17 cellular contexts compared by ENCODE assay signal in the genomic region with DNA sequence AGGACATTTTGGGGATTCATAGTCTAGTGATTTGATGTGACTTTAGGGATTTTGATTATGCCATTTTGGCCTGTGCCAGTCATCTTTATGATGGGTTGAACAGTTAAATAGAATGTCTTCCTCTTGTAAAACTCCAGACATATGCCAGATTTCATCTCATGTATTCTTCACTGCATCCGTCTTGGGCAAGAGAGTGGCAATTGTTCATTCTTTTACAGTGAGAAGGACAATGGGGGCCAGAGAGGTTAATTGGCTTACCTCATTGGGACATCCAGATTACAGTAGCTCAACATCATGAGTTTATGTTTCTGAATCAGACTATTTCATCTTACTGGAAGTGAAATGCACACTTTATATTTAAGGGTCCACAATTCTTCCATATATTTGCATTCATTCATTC.
DNase-seq lines count a peak whose midpoint lies in the region; ATAC-seq and TF ChIP-seq lines count a peak whose summit lies in the region.
"Had no signal": no experiment of that assay in that cellular context is flagged by ENCODE, and none has a peak within 500 bp of the region (broad histone marks: within the 10 kb centered on the region; RNA-seq: fewer than 3 reads in every experiment).

No MANE protein-coding gene starts in this region.

- H3K9me3 ChIP-seq in mammary epithelial cell (replicated peaks; ENCODE audit: insufficient read depth, low read length) (no peaks in the 10 kb centered on the region), Panc1 (ENCODE audit: control insufficient read depth, insufficient read depth, low read depth, low read length) (peaks cover 3% of the 10 kb centered on the region; the same call in 1 of the 2 replicates), vagina (no peaks in the 10 kb centered on the region), ovary (no peaks in the 10 kb centered on the region)

- intact Hi-C loops in mammary epithelial cell (cut with micrococcal nuclease): no loop called here
- intact Hi-C loops in MCF 10A (cut with micrococcal nuclease): loop anchor here (10.0 kb wide), 1 partner anchor 544 kb away; no protein-coding TSS in a partner anchor
- intact Hi-C loops in Panc1 (cut with micrococcal nuclease; ENCODE audit: unreplicated experiment): no loop called here
- intact Hi-C loops in vagina (cut with DNase I): no loop called here
- intact Hi-C loops in ovary (cut with DNase I): no loop called here

- peaks cover 15% of the 10 kb centered on the region for H3K4me1 ChIP-seq in mammary epithelial cell (ENCODE audit: insufficient read depth, low read length)
- peaks cover 9% of the 10 kb centered on the region for H3K4me1 ChIP-seq in Panc1 (ENCODE audit: control insufficient read depth, insufficient read depth, low read length)
- H3K4me1 ChIP-seq in vagina: peaks cover 12% of the 10 kb centered on the region
- H3K4me1 ChIP-seq in ovary (ENCODE audit: insufficient read depth): peaks cover 2% of the 10 kb centered on the region

- peaks cover 6% of the 10 kb centered on the region for H3K36me3 Mint-ChIP-seq in MCF 10A (ENCODE audit: insufficient read depth, unreplicated experiment)
- no peaks in the 10 kb centered on the region for H3K36me3 Mint-ChIP-seq in activated naive CD8-positive, alpha-beta T cell treated with anti-CD3 and anti-CD28 coated beads, Interleukin-2, amount 50 U/mL, for 24 hours (ENCODE audit: low read depth)

- POLR2A ChIA-PET in MCF 10A (lab: Yijun Ruan, JAX) (interaction anchor here (0.6 to 2.6 kb wide), 6 partner anchors 10 to 108 kb away, joined by 3 to 20 read pairs (median 4); partner anchors contain the start of gene SLC38A2), Panc1 (lab: Charles Lee) (no interaction called here)

- H3K9ac ChIP-seq in mammary epithelial cell (ENCODE audit: insufficient read depth, low read length): peak overlapping the region; percentile 9

- H3K27ac ChIP-seq in mammary epithelial cell (ENCODE audit: insufficient read depth, low read depth, low read length) (no peak overlapping the region), Panc1 (ENCODE audit: low read length) (peak overlapping the region; percentile 2; the same call in 1 of the 2 replicates), vagina (no peak overlapping the region), ovary (no peak overlapping the region)

- WGBS in mammary epithelial cell (ENCODE audit: low coverage, missing lambda C conversion rate): 94% methylated on average over 1 of the region's 1 CpG
- 85 to 100% (median 92%) methylated on average over 1 of the region's 1 CpG for WGBS in ovary, 3 donors

- H3K27ac Mint-ChIP-seq in MCF 10A (ENCODE audit: low read depth, unreplicated experiment): no peak overlapping the region
- H3K27ac Mint-ChIP-seq in activated naive CD8-positive, alpha-beta T cell treated with anti-CD3 and anti-CD28 coated beads, Interleukin-2, amount 50 U/mL, for 24 hours: no peak overlapping the region
- H3K27ac Mint-ChIP-seq: B cell; CD4-positive, alpha-beta T cell had no signal

- no peak overlapping the region for H3K4me3 Mint-ChIP-seq in MCF 10A (ENCODE audit: unreplicated experiment)
- H3K4me3 Mint-ChIP-seq in activated naive CD8-positive, alpha-beta T cell treated with anti-CD3 and anti-CD28 coated beads, Interleukin-2, amount 50 U/mL, for 24 hours: no peak overlapping the region
- H3K4me3 Mint-ChIP-seq: B cell; CD4-positive, alpha-beta T cell had no signal

- H3K79me2 ChIP-seq in mammary epithelial cell (ENCODE audit: insufficient read depth, low read length): no peaks in the 10 kb centered on the region

- BruUV-seq in mammary epithelial cell (replicated peaks; lab: Mats Ljungman, UMichigan) (no TSS peak), MCF 10A (replicated peaks; lab: Mats Ljungman, UMichigan) (no TSS peak), Panc1 (replicated peaks; lab: Mats Ljungman, UMichigan) (no TSS peak)

- TF ChIP-seq EP300 in ovary (IDR thresholded peaks at IDR 0.05): no peak

- in situ Hi-C loops in mammary epithelial cell (cut with MboI; ENCODE audit: low sequenced_read_pairs in 2 of 2): no loop called here
- in situ Hi-C loops in Panc1 (cut with HindIII; ENCODE audit: low pct_unique_long_range_greater_than_20kb, low sequenced_read_pairs): no loop called here

- H3K27me3 Mint-ChIP-seq in MCF 10A (ENCODE audit: insufficient read depth, unreplicated experiment): no peaks in the 10 kb centered on the region
- no peaks in the 10 kb centered on the region for H3K27me3 Mint-ChIP-seq in activated naive CD8-positive, alpha-beta T cell treated with anti-CD3 and anti-CD28 coated beads, Interleukin-2, amount 50 U/mL, for 24 hours
- H3K27me3 Mint-ChIP-seq: B cell; CD4-positive, alpha-beta T cell had no signal

- peaks cover 24% of the 10 kb centered on the region for H3K4me1 Mint-ChIP-seq in MCF 10A (ENCODE audit: insufficient read depth, unreplicated experiment)
- H3K4me1 Mint-ChIP-seq in activated naive CD8-positive, alpha-beta T cell treated with anti-CD3 and anti-CD28 coated beads, Interleukin-2, amount 50 U/mL, for 24 hours: peaks cover 4% of the 10 kb centered on the region

- H3K9me3 Mint-ChIP-seq in MCF 10A (ENCODE audit: unreplicated experiment): peaks cover 5% of the 10 kb centered on the region
- H3K9me3 Mint-ChIP-seq in activated naive CD8-positive, alpha-beta T cell treated with anti-CD3 and anti-CD28 coated beads, Interleukin-2, amount 50 U/mL, for 24 hours: no peaks in the 10 kb centered on the region
- H3K9me3 Mint-ChIP-seq: CD4-positive, alpha-beta T cell had no signal

- TF ChIP-seq CTCF in mammary epithelial cell (conservative IDR thresholded peaks at IDR 0.05 in 1 of 2, IDR thresholded peaks at IDR 0.05 in 1 of 2; ENCODE audit: extremely low read depth in 1 of 2, insufficient read depth in 1 of 2, low read depth in 1 of 2, low read length in 2 of 2) (no peak), MCF 10A (IDR thresholded peaks at IDR 0.05; ENCODE audit: unreplicated experiment) (no peak), Panc1 (IDR thresholded peaks at IDR 0.05) (no peak), vagina (IDR thresholded peaks at IDR 0.05) (no peak), ovary (IDR thresholded peaks at IDR 0.05) (no peak)

- H2AFZ ChIP-seq in mammary epithelial cell (ENCODE audit: low read depth, low read length): peak overlapping the region; percentile 14

- dilution Hi-C loops in mammary epithelial cell (cut with HindIII; ENCODE audit: low sequenced_read_pairs): no loop called here

- no peak overlapping the region for H3K4me3 ChIP-seq in mammary epithelial cell (replicated peaks in 1 of 3; ENCODE audit: insufficient read depth in 1 of 3, low read depth in 2 of 3, low read length in 3 of 3)
- no peak overlapping the region for H3K4me3 ChIP-seq in Panc1 (ENCODE audit: low read depth in 2 of 2, low read length in 2 of 2)
- no peak overlapping the region for H3K4me3 ChIP-seq in vagina
- H3K4me3 ChIP-seq in ovary: no peak overlapping the region
- H3K4me3 ChIP-seq: GM12878 had no signal

- H4K20me1 ChIP-seq in mammary epithelial cell (ENCODE audit: insufficient read depth, low read length): no peaks in the 10 kb centered on the region

- no peak for DNase-seq in mammary epithelial cell
- no peak for DNase-seq in MCF 10A (ENCODE audit: unreplicated experiment)
- DNase-seq in Panc1 (ENCODE audit: low read depth, low spot score): no peak
- peak; percentile 33 for DNase-seq in fibroblast of peridontal ligament (ENCODE audit: extremely low read depth)
- no peak for DNase-seq in vagina (ENCODE audit: extremely low spot score in 2 of 2)
- DNase-seq in ovary: no peak
- DNase-seq in activated naive CD8-positive, alpha-beta T cell treated with anti-CD3 and anti-CD28 coated beads, Interleukin-2, amount 50 U/mL, for 24 hours: no peak
- DNase-seq: 8988T; ACHN; C1 segment of cervical spinal cord; Calu3; CD4-positive, alpha-beta T cell; DMS 273 treated with DMSO at 0.1 percent for 48 hours had no signal

- no peak overlapping the region for H3K4me2 ChIP-seq in mammary epithelial cell (ENCODE audit: insufficient read depth, low read depth, low read length)

- CTCF ChIA-PET in mammary epithelial cell (lab: Charles Lee; ENCODE audit: low non-redundant PET): interaction anchor here (0.6 kb wide), 1 partner anchor 12 kb away, joined by 7 read pairs; no protein-coding TSS in a partner anchor
- CTCF ChIA-PET in MCF 10A (lab: Yijun Ruan, JAX): interaction anchor here (0.9 kb wide), 1 partner anchor 11 kb away, joined by 3 read pairs; no protein-coding TSS in a partner anchor
- CTCF ChIA-PET in Panc1 (lab: Charles Lee): no interaction called here

- H3K36me3 ChIP-seq in mammary epithelial cell (ENCODE audit: insufficient read depth, low read length) (no peaks in the 10 kb centered on the region), Panc1 (ENCODE audit: control insufficient read depth, insufficient read depth, low read length) (no peaks in the 10 kb centered on the region), vagina (no peaks in the 10 kb centered on the region), ovary (no peaks in the 10 kb centered on the region)

- ATAC-seq in Panc1 (no peak), HG02763 (IDR thresholded peaks at IDR 0.05; ENCODE audit: unreplicated experiment) (no peak)
- no peak for ATAC-seq in activated naive CD8-positive, alpha-beta T cell treated with anti-CD3 and anti-CD28 coated beads, Interleukin-2, amount 50 U/mL, for 24 hours
- ATAC-seq: GM12878, HCT116 had no signal

- H3K27me3 ChIP-seq in mammary epithelial cell (ENCODE audit: insufficient read depth, low read length) (no peaks in the 10 kb centered on the region), Panc1 (ENCODE audit: control insufficient read depth, insufficient read depth, low read length) (no peaks in the 10 kb centered on the region), vagina (no peaks in the 10 kb centered on the region), ovary (no peaks in the 10 kb centered on the region)

- TF ChIP-seq POLR2A in vagina (IDR thresholded peaks at IDR 0.05) (no peak), ovary (IDR thresholded peaks at IDR 0.05) (no peak)
